Comparison of ENCODE assay signal across 28 cellular contexts in the genomic region with DNA sequence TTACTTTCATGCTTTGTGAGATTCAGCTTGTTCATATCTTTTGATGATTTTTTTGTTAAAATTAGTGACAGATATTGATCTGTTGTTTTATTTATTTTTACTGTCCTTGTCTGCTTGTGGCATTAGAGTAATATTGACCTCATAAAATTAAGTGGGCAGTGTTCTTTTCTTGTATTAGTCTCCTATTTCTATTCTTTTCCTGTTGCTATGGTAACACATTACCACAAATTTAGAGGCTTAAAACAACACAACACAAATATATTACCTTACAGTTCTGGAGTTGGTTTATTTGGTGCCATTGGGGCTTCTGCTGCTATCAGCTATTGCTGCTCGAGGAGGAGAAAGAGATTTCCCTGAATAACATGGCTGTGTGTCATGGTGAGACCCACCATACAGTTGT.
"Had no signal": no experiment of that assay in that cellular context is flagged by ENCODE, and none has a peak within 500 bp of the region (broad histone marks: within the 10 kb centered on the region; RNA-seq: fewer than 3 reads in every experiment).

No MANE protein-coding gene starts in this region.

- ATAC-seq: effector memory CD8-positive, alpha-beta T cell; esophagus mucosa; gastrocnemius medialis; heart right ventricle; left cardiac atrium; left lung; left ventricle myocardium superior; lower lobe of right lung; mucosa of descending colon; naive thymus-derived CD8-positive, alpha-beta T cell had no signal

- H3K27me3 ChIP-seq: gastrocnemius medialis, heart right ventricle, left lung had no signal

- DNase-seq: dermis blood vessel endothelial cell; dorsolateral prefrontal cortex; effector CD4-positive, alpha-beta T cell; effector memory CD8-positive, alpha-beta T cell; endodermal cell; erythroblast; esophagus squamous epithelium; foreskin fibroblast; foreskin melanocyte; gastrocnemius medialis; glutamatergic neuron; head of caudate nucleus; heart right ventricle; hippocampal formation; left cardiac atrium; left lung; left ventricle myocardium superior; lower lobe of right lung; mesenchymal stem cell; mucosa of descending colon; naive B cell; naive thymus-derived CD8-positive, alpha-beta T cell had no signal

- FAIRE-seq: endometrium, islet of Langerhans, keratinocyte had no signal

- H3K36me3 ChIP-seq: esophagus squamous epithelium, gastrocnemius medialis, heart right ventricle, left lung, lower lobe of right lung had no signal

- H3K4me3 ChIP-seq: coronary artery, dorsolateral prefrontal cortex, esophagus squamous epithelium, gastrocnemius medialis, heart right ventricle, left lung, lower lobe of right lung, mucosa of descending colon had no signal

- H3K9me3 ChIP-seq: gastrocnemius medialis had no signal

- H3K4me1 ChIP-seq: esophagus squamous epithelium, gastrocnemius medialis, heart right ventricle, left lung, lower lobe of right lung had no signal

- H3K27ac ChIP-seq: coronary artery, dorsolateral prefrontal cortex, epithelial cell of prostate, esophagus squamous epithelium, gastrocnemius medialis, heart right ventricle, left lung, lower lobe of right lung had no signal
